Comparison of ENCODE assay signal across 8 cellular contexts in the genomic region with DNA sequence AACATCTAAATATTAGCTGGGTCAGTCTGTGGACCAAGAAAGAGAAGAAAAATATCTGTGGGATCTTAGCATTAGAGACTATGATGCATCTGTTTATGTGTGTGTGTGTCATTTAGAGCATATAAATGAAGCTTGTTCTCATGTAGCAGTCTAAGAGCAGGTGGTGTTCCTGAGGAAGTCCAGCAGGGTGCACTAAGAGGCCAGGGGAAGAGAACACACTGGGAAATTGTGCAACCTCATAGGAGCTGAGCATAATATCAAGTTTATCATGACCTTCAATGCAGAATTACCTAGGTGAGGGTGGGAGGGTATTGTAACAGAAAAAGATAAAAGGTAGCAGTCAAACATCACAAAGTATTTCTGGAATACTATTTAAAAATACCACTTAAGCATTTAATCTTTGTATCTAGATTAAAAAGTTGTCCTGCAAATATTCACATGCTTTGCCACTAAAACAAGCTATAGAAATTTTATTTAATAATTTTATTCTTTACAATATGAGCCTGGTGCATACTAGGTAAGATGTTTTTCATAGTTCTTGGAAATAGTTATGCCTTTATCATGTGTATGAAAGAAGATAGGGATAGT.
DNase-seq lines count a peak whose midpoint lies in the region; ATAC-seq and TF ChIP-seq lines count a peak whose summit lies in the region.

No MANE protein-coding gene starts in this region.

- H3K4me3 Mint-ChIP-seq in chondrocyte (ENCODE audit: unreplicated experiment): no peak overlapping the region

- no peaks in the 10 kb centered on the region for H3K36me3 ChIP-seq in lower lobe of right lung

- no peak overlapping the region for H3K27ac ChIP-seq in lower lobe of right lung

- H3K4me3 ChIP-seq in lower lobe of right lung: no peak overlapping the region

- H3K9me3 Mint-ChIP-seq in chondrocyte (ENCODE audit: low read depth): no peaks in the 10 kb centered on the region

- H3K9me3 ChIP-seq in lower lobe of right lung: no peaks in the 10 kb centered on the region

- intact Hi-C loops in lower lobe of right lung (cut with DNase I): no loop called here
- intact Hi-C loops in posterior vena cava (cut with DNase I): loop anchor here in 1 of 2 donors (5.0 kb wide), 1 partner anchor 673 kb away; no protein-coding TSS in a partner anchor

- DNase-seq in GDM1 (lab: John Stamatoyannopoulos, UW): peak; percentile 44
- DNase-seq in HT1080 (ENCODE audit: low read depth): peak; percentile 50
- peak; percentile 83 for DNase-seq in NCI-H82 (lab: John Stamatoyannopoulos, UW)
- no peak for DNase-seq in chondrocyte (ENCODE audit: low spot score)
- no peak for DNase-seq in lower lobe of right lung
- DNase-seq in stimulated activated CD4-positive, alpha-beta T cell treated with anti-CD3 and anti-CD28 coated beads, Interleukin-1b, Interleukin-23, amount 100 ng/mL, for 48 hours: no peak
- DNase-seq in posterior vena cava (ENCODE audit: low spot score): no peak

- no peaks in the 10 kb centered on the region for H3K4me1 Mint-ChIP-seq in chondrocyte (ENCODE audit: low read depth)

- H3K27me3 ChIP-seq in lower lobe of right lung (ENCODE audit: low read depth): no peaks in the 10 kb centered on the region

- peak; percentile 80 for TF ChIP-seq CTCF in chondrocyte (IDR thresholded peaks at IDR 0.05)
- peak; percentile 48 for TF ChIP-seq CTCF in lower lobe of right lung (IDR thresholded peaks at IDR 0.05)

- H3K27me3 Mint-ChIP-seq in chondrocyte (ENCODE audit: low read depth): peaks cover 26% of the 10 kb centered on the region

- no peaks in the 10 kb centered on the region for H3K4me1 ChIP-seq in lower lobe of right lung

- H3K27ac Mint-ChIP-seq in chondrocyte (ENCODE audit: unreplicated experiment): no peak overlapping the region

- peak; percentile 86 for ATAC-seq in GM21447 (IDR thresholded peaks at IDR 0.05; ENCODE audit: unreplicated experiment)
- ATAC-seq in lower lobe of right lung: peak; percentile 61 to 77

- no peaks in the 10 kb centered on the region for H3K36me3 Mint-ChIP-seq in chondrocyte (ENCODE audit: low read depth)

Comparison
In these comparisons a context has a peak if more than half of its experiments do, and no peak if none do; other contexts are left out.
1. DNase-seq: peak in GDM1 (single experiment), HT1080 (single experiment) and NCI-H82 (single experiment); none in chondrocyte (single experiment), lower lobe of right lung (single experiment), stimulated activated CD4-positive, alpha-beta T cell treated with anti-CD3 and anti-CD28 coated beads, Interleukin-1b, Interleukin-23, amount 100 ng/mL, for 48 hours (single experiment) and posterior vena cava (single experiment).